In the genomic region with DNA sequence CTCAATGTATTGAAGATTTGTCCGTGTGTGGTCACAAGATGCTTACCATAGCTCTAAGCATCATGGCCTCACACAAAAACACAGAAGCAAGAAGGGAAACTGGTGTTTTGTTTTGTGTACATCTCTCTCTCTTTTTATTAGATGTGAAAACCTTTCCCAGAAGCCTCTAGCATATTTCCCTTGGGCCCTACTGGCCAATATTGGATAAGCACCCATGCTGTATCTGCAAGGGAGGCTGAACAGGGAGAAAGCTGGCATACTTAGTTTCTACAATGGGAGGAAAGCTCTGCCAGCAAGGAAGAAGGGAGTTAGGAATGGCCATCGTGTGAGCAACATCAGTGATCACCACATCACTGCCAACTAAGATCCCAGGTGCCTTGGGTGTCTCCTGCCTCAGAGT, we compare ENCODE assay signal across 24 cellular contexts. TPM values are rescaled to one million over a fixed set of nuclear protein-coding genes. Genes with fewer than 3 reads are reported as not detected.
DNase-seq lines count a peak whose midpoint lies in the region; ATAC-seq and TF ChIP-seq lines count a peak whose summit lies in the region.
"Had no signal": no experiment of that assay in that cellular context is flagged by ENCODE, and none has a peak within 500 bp of the region (broad histone marks: within the 10 kb centered on the region; RNA-seq: fewer than 3 reads in every experiment).

No MANE protein-coding gene starts in this region.

- peaks cover 16% of the 10 kb centered on the region for H3K27me3 ChIP-seq in Loucy (ENCODE audit: insufficient read depth, low read length, poor library complexity, severe bottlenecking)
- H3K27me3 ChIP-seq in CD8-positive, alpha-beta T cell (ENCODE audit: insufficient read depth, low read length), result no peaks in the 10 kb centered on the region
- H3K27me3 ChIP-seq: adrenal gland, BLaER1, testis had no signal

- peaks cover 6% of the 10 kb centered on the region for H3K36me3 Mint-ChIP-seq in neural crest cell (ENCODE audit: low read depth)
- H3K36me3 Mint-ChIP-seq in activated T-cell treated with anti-CD3 and anti-CD28 coated beads, Interleukin-2, amount 50 U/mL, for 72 hours (ENCODE audit: insufficient read depth in 2 of 2), result peaks cover 2 to 5% of the 10 kb centered on the region in 2 donors
- no peaks in the 10 kb centered on the region for H3K36me3 Mint-ChIP-seq in CD8-positive, alpha-beta T cell
- H3K36me3 Mint-ChIP-seq: memory B cell; natural killer cell treated with Interleukin-12 subunit alpha and Interleukin-12 subunit beta and Interleukin-15 and Interleukin-18, amount 100 ng/mL, for 72 hours had no signal

- H3F3A ChIP-seq in Loucy (ENCODE audit: low read depth), result no peaks in the 10 kb centered on the region

- POLR2A ChIA-PET in CD8-positive, alpha-beta T cell (lab: Charles Lee), result interaction anchor here (1.1 kb wide), 1 partner anchor 9 kb away, joined by 3 read pairs; a partner anchor contains a TSS

- no peaks in the 10 kb centered on the region for H3K9me2 ChIP-seq in Loucy (replicated peaks; ENCODE audit: low read depth, low read length)

- no peak overlapping the region for H3K9ac ChIP-seq in Loucy (ENCODE audit: low read depth, low read length, poor library complexity, severe bottlenecking)
- H3K9ac ChIP-seq: BLaER1 had no signal

- no peak overlapping the region for H3K27ac ChIP-seq in CD8-positive, alpha-beta T cell (ENCODE audit: low read depth, low read length)
- H3K27ac ChIP-seq: adrenal gland, BLaER1, HL-60, psoas muscle, SK-N-MC, testis had no signal

- intact Hi-C loops in CD8-positive, alpha-beta T cell (cut with DNase I, micrococcal nuclease), result no loop called here

- H3K9me3 Mint-ChIP-seq in neural crest cell, result peaks cover 13% of the 10 kb centered on the region
- H3K9me3 Mint-ChIP-seq in activated T-cell treated with anti-CD3 and anti-CD28 coated beads, Interleukin-2, amount 50 U/mL, for 72 hours, result peaks cover 5 to 7% of the 10 kb centered on the region in 2 donors
- H3K9me3 Mint-ChIP-seq in CD8-positive, alpha-beta T cell, result no peaks in the 10 kb centered on the region
- H3K9me3 Mint-ChIP-seq: memory B cell; natural killer cell treated with Interleukin-12 subunit alpha and Interleukin-12 subunit beta and Interleukin-15 and Interleukin-18, amount 100 ng/mL, for 72 hours had no signal

- CTCF ChIA-PET in CD8-positive, alpha-beta T cell (lab: Charles Lee), result no interaction called here

- H2AFZ ChIP-seq in Loucy (ENCODE audit: low read length), result no peak overlapping the region

- no peaks in the 10 kb centered on the region for H3K79me2 ChIP-seq in Loucy (ENCODE audit: insufficient read depth, low read length)

- H3K27me3 Mint-ChIP-seq in neural crest cell (ENCODE audit: low read depth), result no peaks in the 10 kb centered on the region
- peaks cover 21% of the 10 kb centered on the region for H3K27me3 Mint-ChIP-seq in activated T-cell treated with anti-CD3 and anti-CD28 coated beads, Interleukin-2, amount 50 U/mL, for 72 hours (ENCODE audit: low read depth)
- peaks cover 4% of the 10 kb centered on the region for H3K27me3 Mint-ChIP-seq in CD8-positive, alpha-beta T cell (ENCODE audit: low read depth)

- peak; percentile 40; the same call in 1 of the 2 replicates for TF ChIP-seq CTCF in Loucy (conservative IDR thresholded peaks at IDR 0.05; ENCODE audit: low read length)
- TF ChIP-seq CTCF in cardiac fibroblast (IDR thresholded peaks at IDR 0.05; ENCODE audit: low read depth, low read length), result peak; percentile 6
- TF ChIP-seq CTCF in neural crest cell (conservative IDR thresholded peaks at IDR 0.05), result peak; percentile 39
- no peak for TF ChIP-seq CTCF in CD8-positive, alpha-beta T cell (IDR thresholded peaks at IDR 0.05)

- H3K27ac Mint-ChIP-seq in neural crest cell (ENCODE audit: unreplicated experiment), result no peak overlapping the region
- H3K27ac Mint-ChIP-seq in activated T-cell treated with anti-CD3 and anti-CD28 coated beads, Interleukin-2, amount 50 U/mL, for 72 hours, result no peak overlapping the region
- H3K27ac Mint-ChIP-seq in CD8-positive, alpha-beta T cell, result no peak overlapping the region
- H3K27ac Mint-ChIP-seq: memory B cell; natural killer cell treated with Interleukin-12 subunit alpha and Interleukin-12 subunit beta and Interleukin-15 and Interleukin-18, amount 100 ng/mL, for 72 hours had no signal

- no peaks in the 10 kb centered on the region for H3K36me3 ChIP-seq in Loucy (ENCODE audit: insufficient read depth, low read length)
- no peaks in the 10 kb centered on the region for H3K36me3 ChIP-seq in CD8-positive, alpha-beta T cell (ENCODE audit: insufficient read depth, low read length)
- H3K36me3 ChIP-seq: adrenal gland, BLaER1 had no signal

- no peaks in the 10 kb centered on the region for H3K9me3 ChIP-seq in Loucy (ENCODE audit: insufficient read depth, low read depth, low read length)
- H3K9me3 ChIP-seq in CD8-positive, alpha-beta T cell (ENCODE audit: low read length), result no peaks in the 10 kb centered on the region
- H3K9me3 ChIP-seq: adrenal gland, BLaER1, psoas muscle, testis had no signal

- DNase-seq in ELR (ENCODE audit: low read depth) (peak; percentile 15), cardiac fibroblast (ENCODE audit: low read depth in 2 of 2) (no peak), neural crest cell (ENCODE audit: low read depth, low spot score) (no peak), HuH-7.5 (ENCODE audit: low spot score) (no peak)
- no peak for DNase-seq in activated T-cell treated with anti-CD3 and anti-CD28 coated beads, Interleukin-2, amount 50 U/mL, for 72 hours
- no peak for DNase-seq in CD8-positive, alpha-beta T cell
- DNase-seq: activated CD4-positive, alpha-beta T cell treated with anti-CD3 and anti-CD28 coated beads for 48 hours; activated effector memory CD4-positive, alpha-beta T cell treated with anti-CD3 and anti-CD28 coated beads, Interleukin-2, amount 50 U/mL, for 16 hours; adrenal gland; caudate nucleus; GOT3; hippocampal formation; KBM-7; kidney; NCI-H1105 treated with DMSO at 0.1 percent for 48 hours; NCI-H524 treated with DMSO at 0.1 percent for 48 hours; psoas muscle; testis had no signal

- H4K20me1 ChIP-seq in Loucy (ENCODE audit: insufficient read depth, low read length, poor library complexity, severe bottlenecking), result no peaks in the 10 kb centered on the region
- H4K20me1 ChIP-seq: BLaER1 had no signal

- H3K4me3 Mint-ChIP-seq in neural crest cell, result no peak overlapping the region
- H3K4me3 Mint-ChIP-seq in activated T-cell treated with anti-CD3 and anti-CD28 coated beads, Interleukin-2, amount 50 U/mL, for 72 hours, result no peak overlapping the region
- no peak overlapping the region for H3K4me3 Mint-ChIP-seq in CD8-positive, alpha-beta T cell
- H3K4me3 Mint-ChIP-seq: memory B cell; natural killer cell treated with Interleukin-12 subunit alpha and Interleukin-12 subunit beta and Interleukin-15 and Interleukin-18, amount 100 ng/mL, for 72 hours had no signal

- H3K4me1 ChIP-seq in Loucy (ENCODE audit: insufficient read depth, low read length, poor library complexity, severe bottlenecking), result no peaks in the 10 kb centered on the region
- H3K4me1 ChIP-seq in CD8-positive, alpha-beta T cell (ENCODE audit: insufficient read depth, low read length), result no peaks in the 10 kb centered on the region
- H3K4me1 ChIP-seq: adrenal gland, BLaER1, psoas muscle, testis had no signal

- H3K4me1 Mint-ChIP-seq in neural crest cell, result no peaks in the 10 kb centered on the region
- H3K4me1 Mint-ChIP-seq in activated T-cell treated with anti-CD3 and anti-CD28 coated beads, Interleukin-2, amount 50 U/mL, for 72 hours (ENCODE audit: low read depth), result no peaks in the 10 kb centered on the region
- H3K4me1 Mint-ChIP-seq in CD8-positive, alpha-beta T cell (ENCODE audit: low read depth), result no peaks in the 10 kb centered on the region
- H3K4me1 Mint-ChIP-seq: memory B cell had no signal

- ATAC-seq in activated T-cell treated with anti-CD3 and anti-CD28 coated beads, Interleukin-2, amount 50 U/mL, for 72 hours (replicated peaks in 1 of 2), result no peak
- no peak for ATAC-seq in CD8-positive, alpha-beta T cell
- ATAC-seq: natural killer cell treated with Interleukin-12 subunit alpha and Interleukin-12 subunit beta and Interleukin-15 and Interleukin-18, amount 100 ng/mL, for 72 hours; psoas muscle had no signal

- H3K4me3 ChIP-seq in Loucy (ENCODE audit: low read length, poor library complexity, severe bottlenecking) (no peak overlapping the region), cardiac fibroblast (replicated peaks in 1 of 2; ENCODE audit: low read depth in 2 of 2, low read length in 2 of 2) (no peak overlapping the region)
- H3K4me3 ChIP-seq in CD8-positive, alpha-beta T cell (ENCODE audit: low read depth, low read length), result no peak overlapping the region
- H3K4me3 ChIP-seq: adrenal gland, BLaER1, psoas muscle, SK-N-MC, testis had no signal

- no peak overlapping the region for H3K4me2 ChIP-seq in Loucy (ENCODE audit: low read depth, low read length, poor library complexity, severe bottlenecking)
- H3K4me2 ChIP-seq: BLaER1 had no signal

RNA-seq across cellular contexts. Expression of a gene that starts 9.6 kb away (rescaled TPM):
- total RNA-seq in neural crest cell, result 52.7 and 57.7 TPM in 2 replicates
- total RNA-seq in activated T-cell treated with anti-CD3 and anti-CD28 coated beads, Interleukin-2, amount 50 U/mL, for 72 hours, result 1,000 to 10,000 TPM in 1 of 2 donors, 100 to 1,000 TPM in 1; 819 to 1,006 TPM
- 100 to 1,000 TPM; 188 to 198 TPM for total RNA-seq in CD8-positive, alpha-beta T cell

Comparison
In these comparisons a context has a peak if more than half of its experiments do, and no peak if none do; other contexts are left out.
1. RNA of a gene that starts 9.6 kb away (total RNA-seq): 819 to 1,006 TPM in activated T-cell treated with anti-CD3 and anti-CD28 coated beads, Interleukin-2, amount 50 U/mL, for 72 hours; 188 to 198 TPM in CD8-positive, alpha-beta T cell and 52.7 to 57.7 TPM in neural crest cell; every median in the first group is over 4 times any median in the second.